In the genomic region with DNA sequence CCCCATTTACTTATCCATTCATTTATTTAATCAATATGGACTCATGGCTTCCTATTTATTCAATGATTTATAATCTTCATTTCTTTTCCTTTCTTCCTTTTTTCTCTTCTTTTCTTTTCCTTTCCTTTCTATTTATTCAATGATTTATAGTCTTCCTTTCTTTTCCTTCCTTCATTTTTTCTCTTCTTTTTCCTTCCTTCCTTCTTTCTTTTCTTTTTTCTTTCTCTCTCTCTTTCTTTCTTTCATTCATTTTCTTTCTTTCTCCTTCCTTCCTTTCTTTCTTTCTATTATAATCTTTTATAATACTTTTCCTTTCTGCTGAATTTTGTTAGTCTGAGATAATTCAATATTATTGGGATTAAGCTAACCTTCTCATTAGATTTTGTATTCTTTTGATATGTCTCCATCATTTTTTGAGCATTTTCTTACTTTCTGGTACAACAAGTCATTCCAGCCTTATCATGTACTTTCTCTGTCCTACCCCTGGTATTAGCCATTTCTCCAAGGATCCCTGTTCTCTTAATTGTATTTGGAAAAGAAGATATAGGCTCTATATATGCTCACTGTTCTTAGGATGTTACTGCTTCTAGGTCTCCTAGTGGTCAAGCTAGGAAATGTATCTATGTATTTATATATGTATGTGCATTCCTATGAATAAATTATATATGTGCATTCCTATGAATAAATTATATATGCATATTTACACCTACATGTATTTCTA, we compare ENCODE assay signal across 1 cellular context.
TF ChIP-seq lines count a peak whose summit lies in the region.

No MANE protein-coding gene starts in this region.

TF ChIP-seq in SK-N-SH treated with all-trans-retinoic acid at 6 μM for 48 hours, 23 proteins besides CTCF, POLR2A, EP300 and RAD21 (continued from another document):
- TF ChIP-seq, protein P1, sequence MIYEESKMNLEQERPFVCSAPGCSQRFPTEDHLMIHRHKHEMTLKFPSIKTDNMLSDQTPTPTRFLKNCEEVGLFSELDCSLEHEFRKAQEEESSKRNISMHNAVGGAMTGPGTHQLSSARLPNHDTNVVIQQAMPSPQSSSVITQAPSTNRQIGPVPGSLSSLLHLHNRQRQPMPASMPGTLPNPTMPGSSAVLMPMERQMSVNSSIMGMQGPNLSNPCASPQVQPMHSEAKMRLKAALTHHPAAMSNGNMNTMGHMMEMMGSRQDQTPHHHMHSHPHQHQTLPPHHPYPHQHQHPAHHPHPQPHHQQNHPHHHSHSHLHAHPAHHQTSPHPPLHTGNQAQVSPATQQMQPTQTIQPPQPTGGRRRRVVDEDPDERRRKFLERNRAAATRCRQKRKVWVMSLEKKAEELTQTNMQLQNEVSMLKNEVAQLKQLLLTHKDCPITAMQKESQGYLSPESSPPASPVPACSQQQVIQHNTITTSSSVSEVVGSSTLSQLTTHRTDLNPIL (CRISPR knock-in tag; IDR thresholded peaks at IDR 0.05; ENCODE audit: low read depth): no peak
- TF ChIP-seq OSR1 (CRISPR knock-in tag; IDR thresholded peaks at IDR 0.05) (no peak), BACH2 (CRISPR knock-in tag; IDR thresholded peaks at IDR 0.05; ENCODE audit: borderline replicate concordance) (no peak), RARB (CRISPR knock-in tag; IDR thresholded peaks at IDR 0.05) (no peak), GLIS3 (CRISPR knock-in tag; IDR thresholded peaks at IDR 0.05) (no peak), TOX (CRISPR knock-in tag; IDR thresholded peaks at IDR 0.05; ENCODE audit: borderline replicate concordance) (no peak), ZNF70 (CRISPR knock-in tag; IDR thresholded peaks at IDR 0.05) (no peak), ZNF8 (CRISPR knock-in tag; IDR thresholded peaks at IDR 0.05) (no peak), ZNF565 (CRISPR knock-in tag; conservative IDR thresholded peaks at IDR 0.05; ENCODE audit: low read depth) (no peak), ISL1 (CRISPR knock-in tag; IDR thresholded peaks at IDR 0.05) (no peak), SNAI2 (CRISPR knock-in tag; IDR thresholded peaks at IDR 0.05) (no peak)
- TF ChIP-seq, protein P2, sequence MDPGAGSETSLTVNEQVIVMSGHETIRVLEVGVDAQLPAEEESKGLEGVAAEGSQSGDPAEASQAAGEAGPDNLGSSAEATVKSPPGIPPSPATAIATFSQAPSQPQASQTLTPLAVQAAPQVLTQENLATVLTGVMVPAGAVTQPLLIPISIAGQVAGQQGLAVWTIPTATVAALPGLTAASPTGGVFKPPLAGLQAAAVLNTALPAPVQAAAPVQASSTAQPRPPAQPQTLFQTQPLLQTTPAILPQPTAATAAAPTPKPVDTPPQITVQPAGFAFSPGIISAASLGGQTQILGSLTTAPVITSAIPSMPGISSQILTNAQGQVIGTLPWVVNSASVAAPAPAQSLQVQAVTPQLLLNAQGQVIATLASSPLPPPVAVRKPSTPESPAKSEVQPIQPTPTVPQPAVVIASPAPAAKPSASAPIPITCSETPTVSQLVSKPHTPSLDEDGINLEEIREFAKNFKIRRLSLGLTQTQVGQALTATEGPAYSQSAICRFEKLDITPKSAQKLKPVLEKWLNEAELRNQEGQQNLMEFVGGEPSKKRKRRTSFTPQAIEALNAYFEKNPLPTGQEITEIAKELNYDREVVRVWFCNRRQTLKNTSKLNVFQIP (CRISPR knock-in tag; IDR thresholded peaks at IDR 0.05; ENCODE audit: borderline replicate concordance, low read depth): no peak
